In the genomic region with DNA sequence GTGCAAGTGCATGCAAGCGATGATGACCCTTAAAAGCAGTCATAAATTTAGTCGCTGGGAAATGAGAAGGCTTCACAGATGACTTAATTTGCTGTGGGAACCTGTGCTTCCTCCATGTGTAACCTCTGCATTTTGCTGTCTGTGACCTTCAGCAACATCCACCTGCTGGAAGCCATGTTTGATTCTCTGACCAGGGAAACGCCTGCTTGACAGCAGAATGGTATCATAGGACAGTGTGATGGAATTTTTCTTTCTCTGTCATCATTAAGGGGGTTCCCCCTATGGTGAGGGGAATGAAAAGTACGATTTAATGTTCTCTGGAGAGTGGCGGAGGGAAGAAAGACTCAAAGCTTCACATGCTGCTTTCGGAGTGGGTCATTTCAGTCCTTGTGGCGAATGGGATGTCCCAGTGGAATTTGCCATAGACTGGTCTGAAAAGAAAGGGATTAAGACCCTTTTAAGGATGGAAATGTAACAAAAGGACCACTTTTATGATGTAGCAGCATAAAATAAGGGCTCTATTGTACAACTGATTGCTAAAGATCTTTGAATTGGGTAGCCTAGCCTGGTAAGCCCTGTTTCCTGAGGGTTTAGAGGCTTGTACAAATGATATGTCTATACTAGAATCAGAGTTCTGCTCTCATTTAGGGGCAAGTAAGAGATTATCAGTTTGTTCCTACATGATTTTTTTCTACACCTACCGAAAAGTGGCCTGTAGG, we compare ENCODE assay signal across 1 cellular context.
TF ChIP-seq lines count a peak whose summit lies in the region.

No MANE protein-coding gene starts in this region.

TF ChIP-seq in HEK293, 187 proteins besides CTCF, POLR2A, EP300 and RAD21 (continued from another document):
- TF ChIP-seq, protein P1, sequence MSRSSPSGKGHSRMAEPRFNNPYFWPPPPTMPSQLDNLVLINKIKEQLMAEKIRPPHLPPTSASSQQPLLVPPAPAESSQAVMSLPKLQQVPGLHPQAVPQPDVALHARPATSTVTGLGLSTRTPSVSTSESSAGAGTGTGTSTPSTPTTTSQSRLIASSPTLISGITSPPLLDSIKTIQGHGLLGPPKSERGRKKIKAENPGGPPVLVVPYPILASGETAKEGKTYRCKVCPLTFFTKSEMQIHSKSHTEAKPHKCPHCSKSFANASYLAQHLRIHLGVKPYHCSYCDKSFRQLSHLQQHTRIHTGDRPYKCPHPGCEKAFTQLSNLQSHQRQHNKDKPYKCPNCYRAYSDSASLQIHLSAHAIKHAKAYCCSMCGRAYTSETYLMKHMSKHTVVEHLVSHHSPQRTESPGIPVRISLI (tag by site-specific recombination; IDR thresholded peaks at IDR 0.05), result no peak
- TF ChIP-seq, protein P2, sequence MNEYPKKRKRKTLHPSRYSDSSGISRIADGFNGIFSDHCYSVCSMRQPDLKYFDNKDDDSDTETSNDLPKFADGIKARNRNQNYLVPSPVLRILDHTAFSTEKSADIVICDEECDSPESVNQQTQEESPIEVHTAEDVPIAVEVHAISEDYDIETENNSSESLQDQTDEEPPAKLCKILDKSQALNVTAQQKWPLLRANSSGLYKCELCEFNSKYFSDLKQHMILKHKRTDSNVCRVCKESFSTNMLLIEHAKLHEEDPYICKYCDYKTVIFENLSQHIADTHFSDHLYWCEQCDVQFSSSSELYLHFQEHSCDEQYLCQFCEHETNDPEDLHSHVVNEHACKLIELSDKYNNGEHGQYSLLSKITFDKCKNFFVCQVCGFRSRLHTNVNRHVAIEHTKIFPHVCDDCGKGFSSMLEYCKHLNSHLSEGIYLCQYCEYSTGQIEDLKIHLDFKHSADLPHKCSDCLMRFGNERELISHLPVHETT (tag by site-specific recombination; IDR thresholded peaks at IDR 0.05), result no peak
TF ChIP-seq in HEK293: peak in this region for 1.
